1 cellular context compared by ENCODE assay signal in the genomic region with DNA sequence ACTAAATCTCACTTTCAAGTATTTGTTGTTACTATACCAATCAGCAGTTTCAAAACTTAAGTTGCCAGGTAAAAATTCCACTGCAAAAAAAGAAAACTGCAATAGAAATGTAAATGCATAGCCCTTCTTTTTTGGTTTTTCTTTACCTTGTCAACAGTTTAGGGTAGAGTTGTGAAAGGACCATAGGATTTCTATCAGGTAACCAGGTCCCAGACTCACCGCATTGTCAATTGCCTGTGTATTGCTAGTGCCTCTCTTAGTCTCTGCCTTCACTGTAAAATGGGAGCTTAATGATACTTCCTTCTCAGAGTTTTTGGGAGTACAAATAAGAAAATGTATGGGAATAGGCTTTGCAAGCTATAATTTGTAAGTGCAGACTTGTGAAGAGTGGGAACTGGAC.
TF ChIP-seq lines count a peak whose summit lies in the region.

No MANE protein-coding gene starts in this region.

TF ChIP-seq in HEK293, 187 proteins besides CTCF, POLR2A, EP300 and RAD21 (continued from another document):
- TF ChIP-seq ZNF23 (tag by site-specific recombination; IDR thresholded peaks at IDR 0.05; ENCODE audit: borderline replicate concordance) = no peak
